In the genomic region with DNA sequence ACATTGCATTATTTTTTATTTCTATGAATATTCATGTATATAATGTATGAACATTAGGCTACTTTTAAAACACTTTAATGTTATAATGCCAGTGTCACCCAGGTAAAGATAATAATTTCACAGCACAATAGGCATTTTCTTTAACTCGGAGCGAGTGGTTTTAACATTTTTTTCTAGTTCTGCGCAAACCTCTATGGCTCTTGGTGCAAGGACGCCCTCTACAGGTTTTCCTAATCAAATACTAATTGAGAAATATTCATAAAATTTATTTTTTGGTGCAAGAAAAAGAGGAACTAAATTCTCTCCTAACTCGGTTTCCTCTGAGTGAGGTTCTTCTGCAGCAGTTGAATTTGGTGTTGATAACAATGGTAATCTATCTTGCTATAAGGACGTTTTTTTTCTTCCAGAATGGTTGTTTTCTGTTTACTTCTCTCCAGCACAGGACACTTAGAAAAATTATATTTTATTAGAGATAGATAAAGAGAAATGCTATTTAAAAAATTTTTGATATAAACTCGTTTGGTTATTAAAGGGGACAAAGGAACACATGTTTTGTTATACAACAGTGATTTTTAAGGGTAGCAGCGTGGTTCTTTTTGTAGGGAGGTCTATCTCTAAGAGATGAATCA, we compare ENCODE assay signal across 10 cellular contexts. TPM values are rescaled to one million over a fixed set of nuclear protein-coding genes. Genes with fewer than 3 reads are reported as not detected.
DNase-seq lines count a peak whose midpoint lies in the region; ATAC-seq, FAIRE-seq and TF ChIP-seq lines count a peak whose summit lies in the region.
"Had no signal": no experiment of that assay in that cellular context is flagged by ENCODE, and none has a peak within 500 bp of the region (broad histone marks: within the 10 kb centered on the region; RNA-seq: fewer than 3 reads in every experiment).

No MANE protein-coding gene starts in this region.

- no peak overlapping the region for H2BK120ac ChIP-seq in IMR-90 (ENCODE audit: low read depth, low read length)

- H4K8ac ChIP-seq in IMR-90 (ENCODE audit: low read depth in 2 of 2, low read length in 2 of 2) = no peak overlapping the region

- H3K36me3 ChIP-seq in IMR-90 (ENCODE audit: control insufficient read depth, insufficient read depth, low read length) (no peaks in the 10 kb centered on the region), Panc1 (ENCODE audit: control insufficient read depth, insufficient read depth, low read length) (no peaks in the 10 kb centered on the region; the same call in 1 of the 2 replicates), psoas muscle (ENCODE audit: insufficient read depth in 1 of 2, low read depth in 1 of 2) (no peaks in the 10 kb centered on the region)

- H3K9me3 ChIP-seq in IMR-90 (ENCODE audit: control insufficient read depth, insufficient read depth, low read length) (no peaks in the 10 kb centered on the region), Panc1 (ENCODE audit: control insufficient read depth, insufficient read depth, low read depth, low read length) (no peaks in the 10 kb centered on the region), psoas muscle (no peaks in the 10 kb centered on the region)

- no TSS peak for BruUV-seq in IMR-90 (replicated peaks; lab: Mats Ljungman, UMichigan)
- BruUV-seq in Panc1 (replicated peaks; lab: Mats Ljungman, UMichigan) = no TSS peak

- dilution Hi-C loops in IMR-90 (cut with HindIII; ENCODE audit: low sequenced_read_pairs, unreplicated experiment) = no loop called here

- no peak overlapping the region for H2BK5ac ChIP-seq in IMR-90 (ENCODE audit: low read depth, low read length, poor library complexity, severe bottlenecking)

- peak; percentile 67 for TF ChIP-seq RAD21 in IMR-90 (IDR thresholded peaks at IDR 0.05; ENCODE audit: low read length)

- no peaks in the 10 kb centered on the region for H4K20me1 ChIP-seq in IMR-90 (ENCODE audit: insufficient read depth, low read length)

- CTCF ChIA-PET in IMR-90 (lab: Yijun Ruan, JAX) (interaction anchor here (0.6 to 1.1 kb wide), 5 partner anchors 11 to 301 kb away, joined by 3 to 4 read pairs (median 3); no protein-coding TSS in a partner anchor), Panc1 (lab: Charles Lee) (interaction anchor here (0.6 to 1.0 kb wide), 3 partner anchors 11 to 232 kb away, joined by 3 to 6 read pairs (median 3); no protein-coding TSS in a partner anchor)

- peaks cover 3% of the 10 kb centered on the region for H3K4me1 ChIP-seq in IMR-90 (ENCODE audit: control insufficient read depth, insufficient read depth, low read length)
- no peaks in the 10 kb centered on the region for H3K4me1 ChIP-seq in Panc1 (ENCODE audit: control insufficient read depth, insufficient read depth, low read length)
- no peaks in the 10 kb centered on the region for H3K4me1 ChIP-seq in psoas muscle

- no peak overlapping the region for H2BK15ac ChIP-seq in IMR-90 (ENCODE audit: low read depth, low read length)

- peak; percentile 44; the same call in 1 of the 2 replicates for ATAC-seq in IMR-90 (ENCODE audit: low read depth)
- no peak for ATAC-seq in Panc1
- no peak for ATAC-seq in psoas muscle
- no peak for ATAC-seq in HG02798 (IDR thresholded peaks at IDR 0.05; ENCODE audit: poor library complexity, unreplicated experiment)
- no peak for ATAC-seq in GM18502 (IDR thresholded peaks at IDR 0.05; ENCODE audit: poor library complexity, unreplicated experiment)

- no peak overlapping the region for H3K23ac ChIP-seq in IMR-90 (ENCODE audit: low read depth, low read length)

- no peak overlapping the region for H3K18ac ChIP-seq in IMR-90 (ENCODE audit: low read depth, low read length)

- H3K27ac ChIP-seq in IMR-90 (ENCODE audit: insufficient read depth, low read length) = no peak overlapping the region
- H3K27ac ChIP-seq in Panc1 (ENCODE audit: low read length) = no peak overlapping the region
- no peak overlapping the region for H3K27ac ChIP-seq in psoas muscle

- no peak overlapping the region for H2AK9ac ChIP-seq in IMR-90 (replicated peaks; ENCODE audit: low read depth, low read length, poor library complexity)

- no peak overlapping the region for H3K4ac ChIP-seq in IMR-90 (ENCODE audit: low read depth, low read length)

- no peak for TF ChIP-seq POLR2A in IMR-90 (IDR thresholded peaks at IDR 0.05; ENCODE audit: low read depth, low read length)
- no peak for TF ChIP-seq POLR2A in GM12891 (IDR thresholded peaks at IDR 0.05; ENCODE audit: low read depth, low read length)

- no peak overlapping the region for H4K91ac ChIP-seq in IMR-90 (ENCODE audit: insufficient read depth, low read depth, low read length)

- H3K14ac ChIP-seq in IMR-90 (replicated peaks; ENCODE audit: low read depth, low read length) = no peak overlapping the region

- FAIRE-seq in GM12891 (lab: Jason Lieb, UNC) = no peak

- H3K4me3 ChIP-seq in IMR-90 (ENCODE audit: insufficient read depth, low read depth, low read length) (no peak overlapping the region), Panc1 (ENCODE audit: low read depth in 2 of 2, low read length in 2 of 2) (no peak overlapping the region), epithelial cell of esophagus (ENCODE audit: low read length) (no peak overlapping the region), psoas muscle (no peak overlapping the region)

- intact Hi-C loops in IMR-90 (cut with micrococcal nuclease) = loop anchor here (1.0 to 5.0 kb wide), 3 partner anchors 109 to 321 kb away; no protein-coding TSS in a partner anchor
- intact Hi-C loops in Panc1 (cut with micrococcal nuclease; ENCODE audit: unreplicated experiment) = loop anchor here (1.0 to 2.0 kb wide), 2 partner anchors 233 to 321 kb away; no protein-coding TSS in a partner anchor
- intact Hi-C loops in psoas muscle (cut with DNase I) = loop anchor here in 1 of 2 donors (10.0 kb wide), 1 partner anchor 329 kb away; no protein-coding TSS in a partner anchor

- no peak overlapping the region for H2BK20ac ChIP-seq in IMR-90 (ENCODE audit: low read depth, low read length)

- H2AK5ac ChIP-seq in IMR-90 (ENCODE audit: low read depth, low read length) = no peak overlapping the region

- peaks cover 46% of the 10 kb centered on the region for H3K27me3 ChIP-seq in IMR-90 (ENCODE audit: control insufficient read depth, insufficient read depth, low read length)
- peaks cover 53% of the 10 kb centered on the region for H3K27me3 ChIP-seq in Panc1 (ENCODE audit: control insufficient read depth, insufficient read depth, low read length)
- H3K27me3 ChIP-seq in psoas muscle (ENCODE audit: insufficient read depth in 3 of 3, low read length in 2 of 3) = peaks cover 9 to 61% (median 13%) of the 10 kb centered on the region in 3 donors

- no peak overlapping the region for H4K5ac ChIP-seq in IMR-90 (ENCODE audit: low read depth, low read length)

- H3K56ac ChIP-seq in IMR-90 (ENCODE audit: extremely low read depth, insufficient read depth, low read length) = no peak overlapping the region

- TF ChIP-seq CTCF in IMR-90 (conservative IDR thresholded peaks at IDR 0.05; ENCODE audit: low read depth, low read length) (peak; percentile 63), Panc1 (IDR thresholded peaks at IDR 0.05) (peak; percentile 81; the same call in 1 of the 2 replicates), epithelial cell of esophagus (IDR thresholded peaks at IDR 0.05; ENCODE audit: insufficient read depth, low read depth, low read length, missing control alignments) (peak; percentile 78), psoas muscle (IDR thresholded peaks at IDR 0.05) (peak; percentile 42)

- in situ Hi-C loops in IMR-90 (cut with MboI; ENCODE audit: low sequenced_read_pairs) (no loop called here), Panc1 (cut with HindIII; ENCODE audit: low pct_unique_long_range_greater_than_20kb, low sequenced_read_pairs) (no loop called here)

- DNase-seq in EH (ENCODE audit: low read depth) (peak; percentile 47), IMR-90 (peak; percentile 37), Panc1 (ENCODE audit: low read depth, low spot score) (no peak), epithelial cell of esophagus (ENCODE audit: low read depth) (peak; percentile 51), psoas muscle (no peak), GM12891 (ENCODE audit: insufficient read length, low spot score) (no peak)
- DNase-seq: activated B cell treated with CpG ODN at 0.5 μM for 24 hours had no signal

- H3K9ac ChIP-seq in IMR-90 (ENCODE audit: low read depth, low read length) = no peak overlapping the region

- H2AFZ ChIP-seq in IMR-90 (replicated peaks; ENCODE audit: low read length, poor library complexity) = no peak overlapping the region

- no CpG with 5 or more reads among the region's 8 CpGs for WGBS in IMR-90 (ENCODE audit: extremely low coverage in 2 of 2, insufficient read length in 1 of 2), 2 experiments
- WGBS in psoas muscle, 3 donors = 13 to 14% (median 14%) methylated on average over 8 of the region's 8 CpGs

- POLR2A ChIA-PET in IMR-90 (lab: Charles Lee; ENCODE audit: unreplicated experiment) (no interaction called here), Panc1 (lab: Charles Lee) (no interaction called here)

- H3K79me1 ChIP-seq in IMR-90 (ENCODE audit: low read depth in 1 of 2, low read length in 2 of 2) = no peaks in the 10 kb centered on the region

- H3K4me2 ChIP-seq in IMR-90 (ENCODE audit: low read depth, low read length) = no peak overlapping the region

- H3K9me1 ChIP-seq in IMR-90 (ENCODE audit: insufficient read depth, low read length) = peaks cover 2% of the 10 kb centered on the region; the same call in 1 of the 2 replicates

TF ChIP-seq in IMR-90, 13 proteins besides CTCF, POLR2A, EP300 and RAD21 (continues in another document):
- TF ChIP-seq RCOR1 (IDR thresholded peaks at IDR 0.05; ENCODE audit: insufficient replicate concordance, low read length) = no peak
- TF ChIP-seq MAZ (IDR thresholded peaks at IDR 0.05; ENCODE audit: borderline replicate concordance, low read depth, low read length) = no peak

TF ChIP-seq in GM12891, 5 proteins besides CTCF, POLR2A, EP300 and RAD21 (continues in another document):
- TF ChIP-seq SPI1 (IDR thresholded peaks at IDR 0.05; ENCODE audit: low read depth, low read length) (no peak), PAX5 (IDR thresholded peaks at IDR 0.05; ENCODE audit: insufficient read depth, low read length, severe bottlenecking) (no peak)

RNA-seq across cellular contexts. Expression of a gene that starts 2.4 kb away (rescaled TPM):
- total RNA-seq in IMR-90 (2012; rRNA removed) = not detected in 2 replicates
- not detected in 2 replicates for polyA plus RNA-seq in IMR-90 (2012; rRNA removed)
- polyA plus RNA-seq in IMR-90 (2012; cell fraction: cytosol; rRNA removed) = not detected in 2 replicates
- not detected in 2 replicates for polyA plus RNA-seq in IMR-90 (2012; cell fraction: nucleus; rRNA removed; ENCODE audit: low replicate concordance)
- not detected for total RNA-seq in Panc1 (2021; ENCODE audit: unreplicated experiment)
- 0.19 TPM for polyA plus RNA-seq in Panc1 (2012; ENCODE audit: insufficient read length)
- total RNA-seq in psoas muscle = not detected
- polyA plus RNA-seq in psoas muscle = under 1 TPM in 1 of 3 donors, not detected in 2; 0.03 TPM
- polyA plus RNA-seq in GM12891 (2012; ENCODE audit: low read depth, missing spikeins) = 0.12 TPM
- total RNA-seq: activated B cell treated with CpG ODN at 0.5 μM for 24 hours, pulmonary artery endothelial cell had no signal

RNA-seq across cellular contexts. Expression of a gene that starts 45.8 kb away (rescaled TPM):
- 9.9 and 20.3 TPM in 2 replicates for total RNA-seq in IMR-90 (2012; rRNA removed)
- polyA plus RNA-seq in IMR-90 (2012; rRNA removed) = 5.2 and 5.5 TPM in 2 replicates
- polyA plus RNA-seq in IMR-90 (2012; cell fraction: cytosol; rRNA removed) = 1.9 and 3.6 TPM in 2 replicates
- 10.0 and 11.3 TPM in 2 replicates for polyA plus RNA-seq in IMR-90 (2012; cell fraction: nucleus; rRNA removed; ENCODE audit: low replicate concordance)
- total RNA-seq in Panc1 (2021; ENCODE audit: unreplicated experiment) = 26.9 TPM
- 11.2 TPM for polyA plus RNA-seq in Panc1 (2012; ENCODE audit: insufficient read length)
- 10 to 100 TPM; 10.4 to 17.1 (median 12.6) TPM for total RNA-seq in psoas muscle
- polyA plus RNA-seq in psoas muscle = 10 to 100 TPM in 1 of 3 donors, 1 to 10 TPM in 2; 5.4 to 10.1 (median 5.8) TPM
- 6.5 TPM for polyA plus RNA-seq in GM12891 (2012; ENCODE audit: low read depth, missing spikeins)

Comparison
In these comparisons a context has a peak if more than half of its experiments do, and no peak if none do; other contexts are left out.
1. DNase-seq: peak in EH (single experiment), IMR-90 (single experiment) and epithelial cell of esophagus (single experiment); none in Panc1 (single experiment), psoas muscle (0 of 2) and GM12891 (single experiment).
2. Peak in every context shown above with its lines, with median percentiles within 50 percentile points of each other: CTCF ChIP-seq.